Comparison of ENCODE assay signal across 14 cellular contexts in genomic region chr6:69231983-69232382, GRCh38.
A peak's percentile ranks its signal among the peaks of the same experiment; 100 is the strongest.
DNase-seq lines count a peak whose midpoint lies in the region; ATAC-seq and TF ChIP-seq lines count a peak whose summit lies in the region.
"Had no signal": no experiment of that assay in that cellular context is flagged by ENCODE, and none has a peak within 500 bp of the region (broad histone marks: within the 10 kb centered on the region; RNA-seq: fewer than 3 reads in every experiment).

No MANE protein-coding gene starts in this region.

- peak overlapping the region in 50 of 59 donors; percentile 16 to 66 (median 52) for H3K4me3 ChIP-seq in dorsolateral prefrontal cortex
- H3K4me3 ChIP-seq in left lung: no peak overlapping the region
- H3K4me3 ChIP-seq: A549 had no signal

- H3K27me3 ChIP-seq in dorsolateral prefrontal cortex: no peaks in the 10 kb centered on the region
- H3K27me3 ChIP-seq in left lung: no peaks in the 10 kb centered on the region

- no peaks in the 10 kb centered on the region for H3K4me1 ChIP-seq in left lung
- H3K4me1 ChIP-seq: A549 had no signal

- H3K9me3 Mint-ChIP-seq in type B pancreatic cell: no peaks in the 10 kb centered on the region

- intact Hi-C loops in dorsolateral prefrontal cortex (cut with DNase I): no loop called here
- intact Hi-C loops in left lung (cut with DNase I): no loop called here

- ATAC-seq in HG03095 (IDR thresholded peaks at IDR 0.05; ENCODE audit: unreplicated experiment) (no peak), left lung (no peak)
- ATAC-seq: Panc1 had no signal

- H3K36me3 Mint-ChIP-seq in type B pancreatic cell: no peaks in the 10 kb centered on the region

- no peak overlapping the region for H3K4me3 Mint-ChIP-seq in type B pancreatic cell
- H3K4me3 Mint-ChIP-seq: HFFc6 had no signal

- H3K9me3 ChIP-seq in left lung: no peaks in the 10 kb centered on the region
- H3K9me3 ChIP-seq: A549 had no signal

- H3K27ac ChIP-seq in dorsolateral prefrontal cortex (peak overlapping the region in 35 of 59 donors; percentile 46 to 88 (median 78)), left lung (no peak overlapping the region)
- H3K27ac ChIP-seq: A549 had no signal

- peaks cover 5% of the 10 kb centered on the region for H3K4me1 Mint-ChIP-seq in type B pancreatic cell (ENCODE audit: unreplicated experiment)

- H3K36me3 ChIP-seq in left lung: no peaks in the 10 kb centered on the region

- TF ChIP-seq CTCF in dorsolateral prefrontal cortex (IDR thresholded peaks at IDR 0.05 in 54 of 56, conservative IDR thresholded peaks at IDR 0.05 in 2 of 56; ENCODE audit: low read depth in 1 of 56, partially characterized antibody in 56 of 56) (no peak), type B pancreatic cell (conservative IDR thresholded peaks at IDR 0.05) (no peak), left lung (IDR thresholded peaks at IDR 0.05) (no peak)

- H3K27ac Mint-ChIP-seq in type B pancreatic cell: no peak overlapping the region
- H3K27ac Mint-ChIP-seq: HFFc6 had no signal

- H3K27me3 Mint-ChIP-seq in type B pancreatic cell: peaks cover 20% of the 10 kb centered on the region

- DNase-seq in SHP77 treated with DMSO at 0.1 percent for 48 hours (lab: John Stamatoyannopoulos, UW) (peak; percentile 14), SHP77 (lab: John Stamatoyannopoulos, UW) (no peak), NCI-H526 treated with DMSO at 0.1 percent for 48 hours (lab: John Stamatoyannopoulos, UW) (peak; percentile 29), dorsolateral prefrontal cortex (peak in 5 of 10 donors; percentile 8 to 33 (median 30)), type B pancreatic cell (ENCODE audit: extremely low spot score, unreplicated experiment) (no peak), kidney tubule cell (ENCODE audit: low spot score) (no peak), left lung (no peak)
- DNase-seq: HFFc6, KG1, NCI-H1694 treated with DMSO at 0.1 percent for 48 hours, NCI-H2107 had no signal

Comparison
In these comparisons a context has a peak if more than half of its experiments do, and no peak if none do; other contexts are left out.
1. DNase-seq: peak in SHP77 treated with DMSO at 0.1 percent for 48 hours (single experiment) and NCI-H526 treated with DMSO at 0.1 percent for 48 hours (single experiment); none in SHP77 (0 of 2), type B pancreatic cell (single experiment), kidney tubule cell (single experiment) and left lung (0 of 2).
2. H3K27ac ChIP-seq: peak in dorsolateral prefrontal cortex (35 of 59); none in left lung (0 of 2).
3. H3K4me3 ChIP-seq: peak in dorsolateral prefrontal cortex (50 of 59); none in left lung (0 of 2).